Comparison of ENCODE assay signal across 2 cellular contexts in the genomic region with DNA sequence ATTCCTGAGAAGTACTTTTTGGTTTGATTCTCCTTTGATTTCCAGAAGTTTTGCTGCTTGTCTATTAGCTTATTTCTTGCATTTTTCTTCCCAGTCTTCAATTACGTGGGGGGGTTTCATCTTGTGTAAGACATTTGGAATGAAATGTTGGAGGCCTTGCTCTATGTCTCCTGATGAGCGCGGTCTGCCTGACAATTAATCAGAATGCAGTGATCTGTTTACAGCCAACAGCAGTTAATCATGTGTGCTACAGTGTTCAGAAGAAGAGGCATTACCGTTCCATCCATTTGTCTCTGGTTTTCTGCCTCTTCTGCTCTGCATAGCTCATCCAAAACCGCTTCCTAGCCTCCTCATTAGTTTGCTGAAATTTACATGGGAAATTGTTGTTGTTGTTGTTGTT.
TF ChIP-seq lines count a peak whose summit lies in the region.

No MANE protein-coding gene starts in this region.

TF ChIP-seq in A549, 52 proteins besides CTCF, POLR2A, EP300 and RAD21:
- TF ChIP-seq EHMT2 (IDR thresholded peaks at IDR 0.05; ENCODE audit: low read depth) (no peak), KDM5A (IDR thresholded peaks at IDR 0.05) (no peak), RNF2 (IDR thresholded peaks at IDR 0.05; ENCODE audit: borderline replicate concordance, low read depth) (no peak), BHLHE40 (IDR thresholded peaks at IDR 0.05; ENCODE audit: low read depth, low read length) (no peak), JUNB (IDR thresholded peaks at IDR 0.05) (no peak), SMC3 (IDR thresholded peaks at IDR 0.05) (no peak), TFCP2L1 (CRISPR knock-in tag; IDR thresholded peaks at IDR 0.05) (no peak), SREBF2 (IDR thresholded peaks at IDR 0.05) (no peak), FOSL2 (IDR thresholded peaks at IDR 0.05) (no peak), FOSL2 (CRISPR knock-in tag; IDR thresholded peaks at IDR 0.05) (no peak), HOXB13 (CRISPR knock-in tag; IDR thresholded peaks at IDR 0.05; ENCODE audit: low read depth) (no peak)
- TF ChIP-seq, protein P1, sequence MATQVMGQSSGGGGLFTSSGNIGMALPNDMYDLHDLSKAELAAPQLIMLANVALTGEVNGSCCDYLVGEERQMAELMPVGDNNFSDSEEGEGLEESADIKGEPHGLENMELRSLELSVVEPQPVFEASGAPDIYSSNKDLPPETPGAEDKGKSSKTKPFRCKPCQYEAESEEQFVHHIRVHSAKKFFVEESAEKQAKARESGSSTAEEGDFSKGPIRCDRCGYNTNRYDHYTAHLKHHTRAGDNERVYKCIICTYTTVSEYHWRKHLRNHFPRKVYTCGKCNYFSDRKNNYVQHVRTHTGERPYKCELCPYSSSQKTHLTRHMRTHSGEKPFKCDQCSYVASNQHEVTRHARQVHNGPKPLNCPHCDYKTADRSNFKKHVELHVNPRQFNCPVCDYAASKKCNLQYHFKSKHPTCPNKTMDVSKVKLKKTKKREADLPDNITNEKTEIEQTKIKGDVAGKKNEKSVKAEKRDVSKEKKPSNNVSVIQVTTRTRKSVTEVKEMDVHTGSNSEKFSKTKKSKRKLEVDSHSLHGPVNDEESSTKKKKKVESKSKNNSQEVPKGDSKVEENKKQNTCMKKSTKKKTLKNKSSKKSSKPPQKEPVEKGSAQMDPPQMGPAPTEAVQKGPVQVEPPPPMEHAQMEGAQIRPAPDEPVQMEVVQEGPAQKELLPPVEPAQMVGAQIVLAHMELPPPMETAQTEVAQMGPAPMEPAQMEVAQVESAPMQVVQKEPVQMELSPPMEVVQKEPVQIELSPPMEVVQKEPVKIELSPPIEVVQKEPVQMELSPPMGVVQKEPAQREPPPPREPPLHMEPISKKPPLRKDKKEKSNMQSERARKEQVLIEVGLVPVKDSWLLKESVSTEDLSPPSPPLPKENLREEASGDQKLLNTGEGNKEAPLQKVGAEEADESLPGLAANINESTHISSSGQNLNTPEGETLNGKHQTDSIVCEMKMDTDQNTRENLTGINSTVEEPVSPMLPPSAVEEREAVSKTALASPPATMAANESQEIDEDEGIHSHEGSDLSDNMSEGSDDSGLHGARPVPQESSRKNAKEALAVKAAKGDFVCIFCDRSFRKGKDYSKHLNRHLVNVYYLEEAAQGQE (IDR thresholded peaks at IDR 0.05): no peak
- TF ChIP-seq, protein P2, sequence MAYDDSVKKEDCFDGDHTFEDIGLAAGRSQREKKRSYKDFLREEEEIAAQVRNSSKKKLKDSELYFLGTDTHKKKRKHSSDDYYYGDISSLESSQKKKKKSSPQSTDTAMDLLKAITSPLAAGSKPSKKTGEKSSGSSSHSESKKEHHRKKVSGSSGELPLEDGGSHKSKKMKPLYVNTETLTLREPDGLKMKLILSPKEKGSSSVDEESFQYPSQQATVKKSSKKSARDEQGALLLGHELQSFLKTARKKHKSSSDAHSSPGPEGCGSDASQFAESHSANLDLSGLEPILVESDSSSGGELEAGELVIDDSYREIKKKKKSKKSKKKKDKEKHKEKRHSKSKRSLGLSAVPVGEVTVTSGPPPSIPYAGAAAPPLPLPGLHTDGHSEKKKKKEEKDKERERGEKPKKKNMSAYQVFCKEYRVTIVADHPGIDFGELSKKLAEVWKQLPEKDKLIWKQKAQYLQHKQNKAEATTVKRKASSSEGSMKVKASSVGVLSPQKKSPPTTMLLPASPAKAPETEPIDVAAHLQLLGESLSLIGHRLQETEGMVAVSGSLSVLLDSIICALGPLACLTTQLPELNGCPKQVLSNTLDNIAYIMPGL (CRISPR knock-in tag; IDR thresholded peaks at IDR 0.05; ENCODE audit: borderline replicate concordance): no peak
- TF ChIP-seq, protein P3, sequence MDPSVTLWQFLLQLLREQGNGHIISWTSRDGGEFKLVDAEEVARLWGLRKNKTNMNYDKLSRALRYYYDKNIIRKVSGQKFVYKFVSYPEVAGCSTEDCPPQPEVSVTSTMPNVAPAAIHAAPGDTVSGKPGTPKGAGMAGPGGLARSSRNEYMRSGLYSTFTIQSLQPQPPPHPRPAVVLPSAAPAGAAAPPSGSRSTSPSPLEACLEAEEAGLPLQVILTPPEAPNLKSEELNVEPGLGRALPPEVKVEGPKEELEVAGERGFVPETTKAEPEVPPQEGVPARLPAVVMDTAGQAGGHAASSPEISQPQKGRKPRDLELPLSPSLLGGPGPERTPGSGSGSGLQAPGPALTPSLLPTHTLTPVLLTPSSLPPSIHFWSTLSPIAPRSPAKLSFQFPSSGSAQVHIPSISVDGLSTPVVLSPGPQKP (IDR thresholded peaks at IDR 0.05; ENCODE audit: low read depth, low read length): no peak
- TF ChIP-seq, protein P4, sequence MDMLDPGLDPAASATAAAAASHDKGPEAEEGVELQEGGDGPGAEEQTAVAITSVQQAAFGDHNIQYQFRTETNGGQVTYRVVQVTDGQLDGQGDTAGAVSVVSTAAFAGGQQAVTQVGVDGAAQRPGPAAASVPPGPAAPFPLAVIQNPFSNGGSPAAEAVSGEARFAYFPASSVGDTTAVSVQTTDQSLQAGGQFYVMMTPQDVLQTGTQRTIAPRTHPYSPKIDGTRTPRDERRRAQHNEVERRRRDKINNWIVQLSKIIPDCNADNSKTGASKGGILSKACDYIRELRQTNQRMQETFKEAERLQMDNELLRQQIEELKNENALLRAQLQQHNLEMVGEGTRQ (IDR thresholded peaks at IDR 0.05): no peak

TF ChIP-seq in H1, 55 proteins besides CTCF, POLR2A, EP300 and RAD21:
- no peak for TF ChIP-seq HDAC2 (IDR thresholded peaks at IDR 0.05; ENCODE audit: borderline replicate concordance in 1 of 2, low read depth in 2 of 2, low read length in 2 of 2)
- no peak for TF ChIP-seq SP2 (IDR thresholded peaks at IDR 0.05; ENCODE audit: low read length)
- TF ChIP-seq YY1 (IDR thresholded peaks at IDR 0.05; ENCODE audit: low read depth, low read length): no peak
- no peak for TF ChIP-seq CBX5 (IDR thresholded peaks at IDR 0.05; ENCODE audit: low read depth, low read length)
- no peak for TF ChIP-seq GTF2F1 (IDR thresholded peaks at IDR 0.05; ENCODE audit: borderline replicate concordance, low read depth, low read length)
- no peak for TF ChIP-seq FOSL1 (IDR thresholded peaks at IDR 0.05; ENCODE audit: insufficient read depth, low read depth, low read length)
- no peak for TF ChIP-seq CREB1 (IDR thresholded peaks at IDR 0.05)
- TF ChIP-seq HDAC6 (IDR thresholded peaks at IDR 0.05; ENCODE audit: low read depth, low read length): no peak
- no peak for TF ChIP-seq CHD2 (IDR thresholded peaks at IDR 0.05; ENCODE audit: low read length)
